ENCODE assay signal across 37 cellular contexts in the genomic region with DNA sequence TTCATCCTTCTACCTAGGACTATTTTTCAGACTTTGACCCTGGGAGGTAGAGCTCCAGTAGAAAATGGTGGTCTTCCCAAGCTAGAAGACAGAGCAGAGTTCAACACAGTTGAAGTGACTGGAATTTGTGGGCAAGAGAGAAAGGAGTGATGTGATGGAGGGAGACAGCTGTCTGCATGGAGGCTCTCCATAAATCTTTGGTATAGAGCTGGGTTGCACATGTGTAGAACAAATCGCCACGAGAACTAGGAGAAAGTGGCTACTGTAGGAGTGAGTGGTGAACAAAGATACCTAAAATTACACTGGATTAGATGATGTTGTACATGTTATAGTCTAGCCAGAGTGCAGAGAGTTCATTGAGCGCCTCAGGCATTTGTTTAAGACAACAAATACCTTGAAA.
"Had no signal": no experiment of that assay in that cellular context is flagged by ENCODE, and none has a peak within 500 bp of the region (broad histone marks: within the 10 kb centered on the region; RNA-seq: fewer than 3 reads in every experiment).

No MANE protein-coding gene starts in this region.

- H3K4me3 Mint-ChIP-seq: activated B cell treated with CpG ODN at 0.5 μM for 24 hours; activated CD4-positive, alpha-beta memory T cell treated with anti-CD3 and anti-CD28 coated beads for 36 hours; activated CD4-positive, alpha-beta T cell treated with anti-CD3 and anti-CD28 coated beads, Interleukin-2, amount 10 ng/mL, durations not matched to agents 24 days and 14 days; activated CD8-positive, alpha-beta memory T cell treated with anti-CD3 and anti-CD28 coated beads, Interleukin-2, amount 10 ng/mL, durations not matched to agents 7 days and 5 days; activated CD8-positive, alpha-beta T cell treated with anti-CD3 and anti-CD28 coated beads, Interleukin-2, amount 10 ng/mL, durations not matched to agents 7 days and 5 days; activated naive CD4-positive, alpha-beta T cell treated with anti-CD3 and anti-CD28 coated beads for 36 hours; activated naive CD4-positive, alpha-beta T cell treated with anti-CD3 and anti-CD28 coated beads, Interleukin-2, amount 50 U/mL, for 24 hours; activated naive CD8-positive, alpha-beta T cell treated with anti-CD3 and anti-CD28 coated beads for 36 hours; activated naive CD8-positive, alpha-beta T cell treated with anti-CD3 and anti-CD28 coated beads, Interleukin-2, amount 50 U/mL, for 24 hours; activated T-helper 1 cell treated with anti-CD3 and anti-CD28 coated beads, Interleukin-12 subunit alpha, Interleukin-12 subunit beta, Interleukin-2, Interleukin-4 antibody, amounts not matched to agents 30 ng/mL and 10 ng/mL and 1 ng/mL, durations not matched to agents 14 hours and 24 hours and 36 hours; brain; T-helper 17 cell; T-helper 2 cell treated with Interferon-gamma antibody and Interleukin-4, amounts not matched to agents 5 μg/mL and 100 μg/mL, for 36 hours had no signal

- H3K9me3 ChIP-seq: adrenal gland, breast epithelium, colonic mucosa, esophagus squamous epithelium, gastroesophageal sphincter had no signal

- H3K9me3 Mint-ChIP-seq: activated B cell treated with CpG ODN at 0.5 μM for 24 hours; activated CD4-positive, alpha-beta memory T cell treated with anti-CD3 and anti-CD28 coated beads for 36 hours; activated CD4-positive, alpha-beta T cell treated with anti-CD3 and anti-CD28 coated beads, Interleukin-2, amount 10 ng/mL, durations not matched to agents 24 days and 14 days; activated naive CD4-positive, alpha-beta T cell treated with anti-CD3 and anti-CD28 coated beads for 36 hours; activated naive CD4-positive, alpha-beta T cell treated with anti-CD3 and anti-CD28 coated beads, Interleukin-2, amount 50 U/mL, for 24 hours; activated naive CD8-positive, alpha-beta T cell treated with anti-CD3 and anti-CD28 coated beads for 36 hours; activated T-helper 1 cell treated with anti-CD3 and anti-CD28 coated beads, Interleukin-12 subunit alpha, Interleukin-12 subunit beta, Interleukin-2, Interleukin-4 antibody, amounts not matched to agents 30 ng/mL and 10 ng/mL and 1 ng/mL, durations not matched to agents 14 hours and 24 hours and 36 hours; activated T-helper 2 cell treated with anti-CD3 and anti-CD28 coated beads, Interferon-gamma antibody, Interleukin-2, Interleukin-4, amounts not matched to agents 10 μg/mL and 5 μg/mL and 100 μg/mL, durations not matched to agents 14 hours and 24 hours and 36 hours; brain; T-helper 2 cell treated with Interferon-gamma antibody and Interleukin-4, amounts not matched to agents 5 μg/mL and 100 μg/mL, for 36 hours had no signal

- DNase-seq: activated B cell treated with CpG ODN at 0.5 μM for 24 hours; activated CD4-positive, alpha-beta memory T cell treated with anti-CD3 and anti-CD28 coated beads for 36 hours; activated CD4-positive, alpha-beta T cell treated with anti-CD3 and anti-CD28 coated beads, Interleukin-2, amount 10 ng/mL, durations not matched to agents 24 days and 14 days; activated CD8-positive, alpha-beta memory T cell treated with anti-CD3 and anti-CD28 coated beads, Interleukin-2, amount 10 ng/mL, durations not matched to agents 7 days and 5 days; activated CD8-positive, alpha-beta memory T cell treated with anti-CD3 and anti-CD28 coated beads, Interleukin-2, amount 50 U/mL, for 4 hours; activated CD8-positive, alpha-beta T cell treated with anti-CD3 and anti-CD28 coated beads, Interleukin-2, amount 10 ng/mL, durations not matched to agents 7 days and 5 days; activated effector memory CD4-positive, alpha-beta T cell treated with anti-CD3 and anti-CD28 coated beads, Interleukin-2, amount 50 U/mL, for 16 hours; activated naive CD4-positive, alpha-beta T cell treated with anti-CD3 and anti-CD28 coated beads for 36 hours; activated naive CD8-positive, alpha-beta T cell treated with anti-CD3 and anti-CD28 coated beads for 36 hours; activated naive CD8-positive, alpha-beta T cell treated with anti-CD3 and anti-CD28 coated beads, Interleukin-2, amount 50 U/mL, for 24 hours; activated T-cell treated with anti-CD3 and anti-CD28 coated beads, Interleukin-2, amount 50 U/mL, for 1 hour; activated T-cell treated with anti-CD3 and anti-CD28 coated beads, Interleukin-2, amount 50 U/mL, for 48 hours; adrenal gland; amygdala; aorta; central memory CD4-positive, alpha-beta T cell; cerebellar nuclear complex; colonic mucosa; effector CD8-positive, alpha-beta T cell; esophagus squamous epithelium; foreskin melanocyte; SW 1271; T-helper 1 cell; T-helper 17 cell; T1000; WERI-Rb-1 had no signal

- H3K27me3 Mint-ChIP-seq: activated B cell treated with CpG ODN at 0.5 μM for 24 hours; activated CD4-positive, alpha-beta memory T cell treated with anti-CD3 and anti-CD28 coated beads for 36 hours; activated CD4-positive, alpha-beta T cell treated with anti-CD3 and anti-CD28 coated beads, Interleukin-2, amount 10 ng/mL, durations not matched to agents 24 days and 14 days; activated CD8-positive, alpha-beta memory T cell treated with anti-CD3 and anti-CD28 coated beads, Interleukin-2, amount 10 ng/mL, durations not matched to agents 7 days and 5 days; activated naive CD4-positive, alpha-beta T cell treated with anti-CD3 and anti-CD28 coated beads, Interleukin-2, amount 50 U/mL, for 24 hours; activated naive CD8-positive, alpha-beta T cell treated with anti-CD3 and anti-CD28 coated beads for 36 hours; activated naive CD8-positive, alpha-beta T cell treated with anti-CD3 and anti-CD28 coated beads, Interleukin-2, amount 50 U/mL, for 24 hours; brain; T-helper 17 cell had no signal

- H3K27ac ChIP-seq: adrenal gland, breast epithelium, cardiac muscle cell, colonic mucosa, epithelial cell of prostate, esophagus squamous epithelium, gastroesophageal sphincter, WERI-Rb-1 had no signal

- H3K4me3 ChIP-seq: adrenal gland, breast epithelium, cardiac muscle cell, colonic mucosa, esophagus squamous epithelium, gastroesophageal sphincter had no signal

- H3K4me1 ChIP-seq: breast epithelium, colonic mucosa, gastroesophageal sphincter had no signal

- FAIRE-seq: endothelial cell of umbilical vein had no signal

- H3K27me3 ChIP-seq: adrenal gland, breast epithelium, cardiac muscle cell, colonic mucosa, esophagus squamous epithelium, gastroesophageal sphincter had no signal

- ATAC-seq: activated CD4-positive, CD25-positive, alpha-beta regulatory T cell treated with anti-CD3 and anti-CD28 coated beads, Interleukin-2, amount 50 U/mL, for 24 hours; activated CD8-positive, alpha-beta memory T cell treated with anti-CD3 and anti-CD28 coated beads, Interleukin-2, amount 10 ng/mL, durations not matched to agents 7 days and 5 days; activated CD8-positive, alpha-beta T cell treated with anti-CD3 and anti-CD28 coated beads, Interleukin-2, amount 10 ng/mL, durations not matched to agents 7 days and 5 days; activated naive CD8-positive, alpha-beta T cell treated with anti-CD3 and anti-CD28 coated beads, Interleukin-2, amount 50 U/mL, for 24 hours; gastroesophageal sphincter; T-helper 17 cell had no signal

- H3K4me1 Mint-ChIP-seq: activated B cell treated with CpG ODN at 0.5 μM for 24 hours; activated CD4-positive, alpha-beta T cell treated with anti-CD3 and anti-CD28 coated beads, Interleukin-2, amount 10 ng/mL, durations not matched to agents 24 days and 14 days; activated CD8-positive, alpha-beta memory T cell treated with anti-CD3 and anti-CD28 coated beads, Interleukin-2, amount 10 ng/mL, durations not matched to agents 7 days and 5 days; activated naive CD4-positive, alpha-beta T cell treated with anti-CD3 and anti-CD28 coated beads, Interleukin-2, amount 50 U/mL, for 24 hours; activated naive CD8-positive, alpha-beta T cell treated with anti-CD3 and anti-CD28 coated beads for 36 hours; activated naive CD8-positive, alpha-beta T cell treated with anti-CD3 and anti-CD28 coated beads, Interleukin-2, amount 50 U/mL, for 24 hours had no signal

- H3K36me3 ChIP-seq: adrenal gland, breast epithelium, colonic mucosa had no signal

- H3K27ac Mint-ChIP-seq: activated B cell treated with CpG ODN at 0.5 μM for 24 hours; activated CD4-positive, alpha-beta memory T cell treated with anti-CD3 and anti-CD28 coated beads for 36 hours; activated CD4-positive, alpha-beta T cell treated with anti-CD3 and anti-CD28 coated beads, Interleukin-2, amount 10 ng/mL, durations not matched to agents 24 days and 14 days; activated CD8-positive, alpha-beta memory T cell treated with anti-CD3 and anti-CD28 coated beads, Interleukin-2, amount 10 ng/mL, durations not matched to agents 7 days and 5 days; activated CD8-positive, alpha-beta T cell treated with anti-CD3 and anti-CD28 coated beads, Interleukin-2, amount 10 ng/mL, durations not matched to agents 7 days and 5 days; activated naive CD4-positive, alpha-beta T cell treated with anti-CD3 and anti-CD28 coated beads for 36 hours; activated naive CD4-positive, alpha-beta T cell treated with anti-CD3 and anti-CD28 coated beads, Interleukin-2, amount 50 U/mL, for 24 hours; activated naive CD8-positive, alpha-beta T cell treated with anti-CD3 and anti-CD28 coated beads for 36 hours; activated naive CD8-positive, alpha-beta T cell treated with anti-CD3 and anti-CD28 coated beads, Interleukin-2, amount 50 U/mL, for 24 hours; activated T-helper 1 cell treated with anti-CD3 and anti-CD28 coated beads, Interleukin-12 subunit alpha, Interleukin-12 subunit beta, Interleukin-2, Interleukin-4 antibody, amounts not matched to agents 30 ng/mL and 10 ng/mL and 1 ng/mL, durations not matched to agents 14 hours and 24 hours and 36 hours; activated T-helper 2 cell treated with anti-CD3 and anti-CD28 coated beads, Interferon-gamma antibody, Interleukin-2, Interleukin-4, amounts not matched to agents 10 μg/mL and 5 μg/mL and 100 μg/mL, durations not matched to agents 14 hours and 24 hours and 36 hours; brain; T-helper 17 cell; T-helper 2 cell treated with Interferon-gamma antibody and Interleukin-4, amounts not matched to agents 5 μg/mL and 100 μg/mL, for 36 hours had no signal
